ENCODE assay signal across 7 cellular contexts in genomic region chr9:34899535-34900158, GRCh38. TPM values are rescaled to one million over a fixed set of nuclear protein-coding genes. Genes with fewer than 3 reads are reported as not detected.
A peak's percentile ranks its signal among the peaks of the same experiment; 100 is the strongest.
DNase-seq lines count a peak whose midpoint lies in the region; ATAC-seq, FAIRE-seq and TF ChIP-seq lines count a peak whose summit lies in the region.

No MANE protein-coding gene starts in this region.

- CTCF ChIA-PET in mammary epithelial cell (lab: Charles Lee; ENCODE audit: low non-redundant PET) = interaction anchor here (0.5 to 1.3 kb wide), 14 partner anchors 63 to 584 kb away, joined by 3 to 29 read pairs (median 4); partner anchors contain the start of gene VCP

- H3K27ac ChIP-seq in mammary epithelial cell (ENCODE audit: insufficient read depth, low read depth, low read length) = no peak overlapping the region

- intact Hi-C loops in mammary epithelial cell (cut with micrococcal nuclease) = loop anchor here (1.0 to 5.0 kb wide), 9 partner anchors 86 to 578 kb away; partner anchors contain the start of genes ATOSB and PIGO

- no peaks in the 10 kb centered on the region for H3K4me1 ChIP-seq in mammary epithelial cell (ENCODE audit: insufficient read depth, low read length)

- peak; percentile 93 for FAIRE-seq in islet of Langerhans (lab: Jason Lieb, UNC)

- peak; percentile 64 for ATAC-seq in HG03025 (IDR thresholded peaks at IDR 0.05; ENCODE audit: low FRiP score, unreplicated experiment)

- no peak overlapping the region for H3K4me2 ChIP-seq in mammary epithelial cell (ENCODE audit: insufficient read depth, low read depth, low read length)

- no TSS peak for BruUV-seq in mammary epithelial cell (replicated peaks; lab: Mats Ljungman, UMichigan)

- no peaks in the 10 kb centered on the region for H3K36me3 ChIP-seq in mammary epithelial cell (ENCODE audit: insufficient read depth, low read length)

- 23% methylated on average over 7 of the region's 7 CpGs for WGBS in mammary epithelial cell (ENCODE audit: low coverage, missing lambda C conversion rate)

- H3K79me2 ChIP-seq in mammary epithelial cell (ENCODE audit: insufficient read depth, low read length) = no peaks in the 10 kb centered on the region

- H2AFZ ChIP-seq in mammary epithelial cell (ENCODE audit: low read depth, low read length) = no peak overlapping the region

- H4K20me1 ChIP-seq in mammary epithelial cell (ENCODE audit: insufficient read depth, low read length) = no peaks in the 10 kb centered on the region

- TF ChIP-seq CTCF in GM13977 (IDR thresholded peaks at IDR 0.05; ENCODE audit: extremely low read depth, insufficient read depth, missing control alignments) = peak; percentile 84
- TF ChIP-seq CTCF in WI38 (IDR thresholded peaks at IDR 0.05; ENCODE audit: low read depth, low read length) = peak; percentile 85
- TF ChIP-seq CTCF in mammary epithelial cell (conservative IDR thresholded peaks at IDR 0.05 in 1 of 2, IDR thresholded peaks at IDR 0.05 in 1 of 2; ENCODE audit: extremely low read depth in 1 of 2, insufficient read depth in 1 of 2, low read depth in 1 of 2, low read length in 2 of 2) = peak; percentile 74 to 89

- dilution Hi-C loops in mammary epithelial cell (cut with HindIII; ENCODE audit: low sequenced_read_pairs) = no loop called here

- no peaks in the 10 kb centered on the region for H3K9me3 ChIP-seq in mammary epithelial cell (replicated peaks; ENCODE audit: insufficient read depth, low read length)

- no peak overlapping the region for H3K9ac ChIP-seq in mammary epithelial cell (ENCODE audit: insufficient read depth, low read length)

- H3K27me3 ChIP-seq in mammary epithelial cell (ENCODE audit: insufficient read depth, low read length) = peaks cover 2% of the 10 kb centered on the region

- DNase-seq in GM13977 (ENCODE audit: low spot score) = peak; percentile 69
- DNase-seq in NCI-H2196 treated with DMSO at 0.1 percent for 48 hours (lab: John Stamatoyannopoulos, UW; ENCODE audit: unreplicated experiment) = peak; percentile 6
- DNase-seq in mammary epithelial cell = peak; percentile 60
- DNase-seq in stimulated activated CD4-positive, alpha-beta T cell treated with anti-CD3 and anti-CD28 coated beads, Interleukin-1b, Interleukin-23, amount 100 ng/mL, for 1 hour (ENCODE audit: low read depth in 2 of 2) = peak; percentile 50 to 68

- no peak overlapping the region for H3K4me3 ChIP-seq in WI38 (ENCODE audit: low read depth, low read length)
- no peak overlapping the region for H3K4me3 ChIP-seq in mammary epithelial cell (replicated peaks in 1 of 3; ENCODE audit: insufficient read depth in 1 of 3, low read depth in 2 of 3, low read length in 3 of 3)

- in situ Hi-C loops in GM13977 (cut with MboI; ENCODE audit: low pct_unique_long_range_greater_than_20kb, low sequenced_read_pairs, unreplicated experiment) (loop anchor here (10.0 to 25.0 kb wide), 3 partner anchors 85 to 363 kb away; partner anchors contain the start of gene DNAJB5), mammary epithelial cell (cut with MboI; ENCODE audit: low sequenced_read_pairs in 2 of 2) (loop anchor here (10.0 kb wide), 4 partner anchors 85 to 575 kb away; partner anchors contain the start of gene DNAJB5 (in 1 of the 2))

RNA-seq across cellular contexts. Expression of gene PHF24, which starts 58.4 kb away (rescaled TPM):
- total RNA-seq in mammary epithelial cell = under 1 TPM; under 0.01 to 0.24 TPM
- polyA plus RNA-seq in mammary epithelial cell = 0.07 TPM
- not detected for polyA minus RNA-seq in mammary epithelial cell

Comparison
In these comparisons a context has a peak if more than half of its experiments do, and no peak if none do; other contexts are left out.
1. DNase-seq: peak in every context shown above with its lines; median percentile 69 in GM13977; 60 in mammary epithelial cell; 59 in stimulated activated CD4-positive, alpha-beta T cell treated with anti-CD3 and anti-CD28 coated beads, Interleukin-1b, Interleukin-23, amount 100 ng/mL, for 1 hour; 6 in NCI-H2196 treated with DMSO at 0.1 percent for 48 hours.